22 cellular contexts compared by ENCODE assay signal in genomic region chr18:45777393-45777792, GRCh38. TPM values are rescaled to one million over a fixed set of nuclear protein-coding genes. Genes with fewer than 3 reads are reported as not detected.
DNase-seq lines count a peak whose midpoint lies in the region; ATAC-seq and TF ChIP-seq lines count a peak whose summit lies in the region.
"Had no signal": no experiment of that assay in that cellular context is flagged by ENCODE, and none has a peak within 500 bp of the region (broad histone marks: within the 10 kb centered on the region; RNA-seq: fewer than 3 reads in every experiment).

No MANE protein-coding gene starts in this region.

- peak; percentile 68 for DNase-seq in AG08396 (ENCODE audit: low spot score)
- peak; percentile 85 for DNase-seq in M059J (ENCODE audit: low read depth)
- DNase-seq in cardiac fibroblast (ENCODE audit: low read depth in 2 of 2): peak; percentile 77 to 84
- peak; percentile 64 for DNase-seq in myocyte (ENCODE audit: low read depth)
- DNase-seq in progenitor cell of endocrine pancreas (ENCODE audit: low spot score, unreplicated experiment): no peak
- no peak for DNase-seq in stimulated activated CD4-positive, alpha-beta T cell treated with anti-CD3 and anti-CD28 coated beads, Interleukin-1b, Interleukin-23, amount 100 ng/mL, for 48 hours
- no peak for DNase-seq in caudate nucleus (lab: John Stamatoyannopoulos, UW)
- DNase-seq: activated CD4-positive, alpha-beta T cell treated with anti-CD3 and anti-CD28 coated beads for 1 hour; DMS79 treated with DMSO at 0.1 percent for 48 hours; MM.1S; NCI-H1930; NCI-H524 treated with DMSO at 0.1 percent for 48 hours; Peyer's patch; stimulated activated naive CD4-positive, alpha-beta T cell treated with Interleukin-2 at 50 U/mL for 16 hours; uterus had no signal

- H3K36me3 Mint-ChIP-seq in progenitor cell of endocrine pancreas (ENCODE audit: insufficient read depth): no peaks in the 10 kb centered on the region
- H3K36me3 Mint-ChIP-seq: activated naive CD8-positive, alpha-beta T cell had no signal

- H3K27ac Mint-ChIP-seq in progenitor cell of endocrine pancreas: no peak overlapping the region
- H3K27ac Mint-ChIP-seq: activated naive CD8-positive, alpha-beta T cell; T-helper 1 cell treated with Interleukin-12 subunit alpha and Interleukin-12 subunit beta and Interleukin-4 antibody, amounts not matched to agents 30 μg/mL and 1 μg/mL, for 36 hours had no signal

- peaks cover 45% of the 10 kb centered on the region for H3K27me3 Mint-ChIP-seq in progenitor cell of endocrine pancreas

- no peak overlapping the region for H3K27ac ChIP-seq in caudate nucleus (ENCODE audit: low read depth, low read length)
- H3K27ac ChIP-seq: BLaER1, Peyer's patch, uterus had no signal

- ATAC-seq in GM19463 (IDR thresholded peaks at IDR 0.05; ENCODE audit: unreplicated experiment): no peak
- ATAC-seq: GM12878, sciatic nerve had no signal

- H3K4me3 ChIP-seq in cardiac fibroblast (replicated peaks in 1 of 2; ENCODE audit: low read depth in 2 of 2, low read length in 2 of 2): no peak overlapping the region
- H3K4me3 ChIP-seq: BLaER1, GM12878, Peyer's patch, uterus had no signal

- H3K4me3 Mint-ChIP-seq in progenitor cell of endocrine pancreas (ENCODE audit: low read depth): no peak overlapping the region
- H3K4me3 Mint-ChIP-seq: activated naive CD8-positive, alpha-beta T cell; T-helper 1 cell treated with Interleukin-12 subunit alpha and Interleukin-12 subunit beta and Interleukin-4 antibody, amounts not matched to agents 30 μg/mL and 1 μg/mL, for 36 hours had no signal

- peaks cover 3% of the 10 kb centered on the region for H3K9me3 Mint-ChIP-seq in progenitor cell of endocrine pancreas (ENCODE audit: low read depth)
- H3K9me3 Mint-ChIP-seq: T-helper 1 cell treated with Interleukin-12 subunit alpha and Interleukin-12 subunit beta and Interleukin-4 antibody, amounts not matched to agents 30 μg/mL and 1 μg/mL, for 36 hours had no signal

- no peaks in the 10 kb centered on the region for H3K4me1 Mint-ChIP-seq in progenitor cell of endocrine pancreas (ENCODE audit: low read depth)

- TF ChIP-seq CTCF in cardiac fibroblast (IDR thresholded peaks at IDR 0.05; ENCODE audit: low read depth, low read length) (no peak), progenitor cell of endocrine pancreas (IDR thresholded peaks at IDR 0.05; ENCODE audit: unreplicated experiment) (no peak)

RNA-seq across cellular contexts. Expression of gene SIGLEC15, which starts 48.1 kb away (rescaled TPM):
- 2.1 and 8.6 TPM in 2 replicates for total RNA-seq in M059J (2014; rRNA removed; shearing (Covaris generic))
- total RNA-seq in myocyte: not detected in 2 replicates
- 0.15 TPM for polyA plus RNA-seq in myocyte (2012)
- not detected in 2 replicates for total RNA-seq in progenitor cell of endocrine pancreas
- polyA plus RNA-seq: neural cell had no signal

RNA-seq across cellular contexts. Expression of gene SLC14A1, which starts 53.4 kb away (rescaled TPM):
- total RNA-seq in M059J (2014; rRNA removed; shearing (Covaris generic)): 4.6 and 4.8 TPM in 2 replicates
- total RNA-seq in myocyte (not detected in 2 replicates), progenitor cell of endocrine pancreas (0.31 and 0.50 TPM in 2 replicates)
- polyA plus RNA-seq in myocyte (2012): 0.09 TPM
- polyA plus RNA-seq: neural cell had no signal

Comparison
In these comparisons a context has a peak if more than half of its experiments do, and no peak if none do; other contexts are left out.
1. DNase-seq: peak in AG08396 (single experiment), M059J (single experiment), cardiac fibroblast (2 of 2) and myocyte (single experiment); none in progenitor cell of endocrine pancreas (single experiment), stimulated activated CD4-positive, alpha-beta T cell treated with anti-CD3 and anti-CD28 coated beads, Interleukin-1b, Interleukin-23, amount 100 ng/mL, for 48 hours (single experiment) and caudate nucleus (0 of 61).